12 cellular contexts compared by ENCODE assay signal in the genomic region with DNA sequence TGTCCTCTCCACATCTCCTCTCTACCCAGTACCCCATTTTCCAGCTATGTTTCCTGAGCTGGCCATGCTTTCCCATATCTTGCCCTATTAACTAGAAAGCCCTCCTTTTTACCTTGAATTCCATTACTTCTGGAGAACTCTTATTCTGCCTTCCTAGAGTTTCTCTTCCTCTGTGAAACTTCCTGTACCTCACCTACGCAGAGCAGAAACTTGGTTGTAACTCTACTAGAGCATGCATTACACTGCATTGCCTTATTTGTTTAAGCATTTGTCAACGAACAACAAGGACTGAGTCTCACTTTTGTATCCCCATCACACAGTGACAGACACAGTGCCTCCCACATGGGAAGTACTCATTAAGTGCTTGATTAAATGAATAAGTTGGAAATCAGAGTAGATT. TPM values are rescaled to one million over a fixed set of nuclear protein-coding genes. Genes with fewer than 3 reads are reported as not detected.
A peak's percentile ranks its signal among the peaks of the same experiment; 100 is the strongest.
DNase-seq lines count a peak whose midpoint lies in the region; ATAC-seq and TF ChIP-seq lines count a peak whose summit lies in the region.
"Had no signal": no experiment of that assay in that cellular context is flagged by ENCODE, and none has a peak within 500 bp of the region (broad histone marks: within the 10 kb centered on the region; RNA-seq: fewer than 3 reads in every experiment).

No MANE protein-coding gene starts in this region.

- H3K27ac ChIP-seq in breast epithelium: no peak overlapping the region
- H3K27ac ChIP-seq in gastroesophageal sphincter: peak overlapping the region in 3 of 4 donors; percentile 0 to 80 (median 34)
- peak overlapping the region; percentile 27 for H3K27ac ChIP-seq in thymus (ENCODE audit: low read depth)
- H3K27ac ChIP-seq: GM23248 had no signal

- peak; percentile 53 for ATAC-seq in HG03354 (IDR thresholded peaks at IDR 0.05; ENCODE audit: poor library complexity, severe bottlenecking, unreplicated experiment)
- no peak for ATAC-seq in gastroesophageal sphincter
- no peak for ATAC-seq in GM19023 (IDR thresholded peaks at IDR 0.05; ENCODE audit: unreplicated experiment)

- POLR2A ChIA-PET in MCF 10A (lab: Yijun Ruan, JAX): interaction anchor here (1.0 to 2.7 kb wide), 4 partner anchors 12 to 148 kb away, joined by 3 to 21 read pairs (median 6); no protein-coding TSS in a partner anchor

- H3K9me3 Mint-ChIP-seq in MCF 10A (ENCODE audit: unreplicated experiment): no peaks in the 10 kb centered on the region

- TF ChIP-seq CTCF in MCF 10A (IDR thresholded peaks at IDR 0.05; ENCODE audit: unreplicated experiment): no peak
- TF ChIP-seq CTCF in breast epithelium (IDR thresholded peaks at IDR 0.05): no peak
- no peak for TF ChIP-seq CTCF in gastroesophageal sphincter (IDR thresholded peaks at IDR 0.05)

- H3K36me3 Mint-ChIP-seq in MCF 10A (ENCODE audit: insufficient read depth, unreplicated experiment): peaks cover 44% of the 10 kb centered on the region

- H3K36me3 ChIP-seq in breast epithelium (no peaks in the 10 kb centered on the region), gastroesophageal sphincter (peaks cover 0 to 5% of the 10 kb centered on the region in 2 donors), thymus (ENCODE audit: control insufficient read depth, insufficient read depth) (no peaks in the 10 kb centered on the region)

- H3K27me3 ChIP-seq in breast epithelium (no peaks in the 10 kb centered on the region), gastroesophageal sphincter (no peaks in the 10 kb centered on the region), thymus (ENCODE audit: control insufficient read depth, insufficient read depth) (no peaks in the 10 kb centered on the region)

- H3K27ac Mint-ChIP-seq in MCF 10A (ENCODE audit: low read depth, unreplicated experiment): peak overlapping the region; percentile 0

- no peak overlapping the region for H3K4me3 ChIP-seq in breast epithelium
- no peak overlapping the region for H3K4me3 ChIP-seq in gastroesophageal sphincter
- H3K4me3 ChIP-seq in thymus (ENCODE audit: low read length): no peak overlapping the region
- H3K4me3 ChIP-seq: GM23248, PC-9 had no signal

- CTCF ChIA-PET in MCF 10A (lab: Yijun Ruan, JAX): interaction anchor here (0.8 to 2.9 kb wide), 6 partner anchors 17 to 93 kb away, joined by 3 to 11 read pairs (median 6); no protein-coding TSS in a partner anchor

- H3K27me3 Mint-ChIP-seq in MCF 10A (ENCODE audit: insufficient read depth, unreplicated experiment): no peaks in the 10 kb centered on the region

- H3K9me3 ChIP-seq in breast epithelium (no peaks in the 10 kb centered on the region), gastroesophageal sphincter (no peaks in the 10 kb centered on the region), thymus (ENCODE audit: control insufficient read depth) (no peaks in the 10 kb centered on the region)

- H3K4me3 Mint-ChIP-seq in MCF 10A (ENCODE audit: unreplicated experiment): no peak overlapping the region

- WGBS in gastroesophageal sphincter (ENCODE audit: low coverage in 1 of 2), 2 donors: 75 to 80% methylated on average over 1 to 2 of the region's 2 CpGs
- 83% methylated on average over 2 of the region's 2 CpGs for WGBS in thymus

- peaks cover 28% of the 10 kb centered on the region for H3K4me1 Mint-ChIP-seq in MCF 10A (ENCODE audit: insufficient read depth, unreplicated experiment)

- TF ChIP-seq POLR2A in breast epithelium (IDR thresholded peaks at IDR 0.05) (no peak), gastroesophageal sphincter (IDR thresholded peaks at IDR 0.05) (no peak)

- no TSS peak for BruUV-seq in MCF 10A (replicated peaks; lab: Mats Ljungman, UMichigan)

- TF ChIP-seq EP300 in gastroesophageal sphincter (IDR thresholded peaks at IDR 0.05): no peak

- H3K4me1 ChIP-seq in breast epithelium (no peaks in the 10 kb centered on the region), gastroesophageal sphincter (peaks cover 22 to 98% (median 30%) of the 10 kb centered on the region in 3 donors), thymus (ENCODE audit: control insufficient read depth, insufficient read depth, low read length) (no peaks in the 10 kb centered on the region)

- no peak for DNase-seq in MCF 10A (ENCODE audit: unreplicated experiment)
- DNase-seq in breast epithelium (ENCODE audit: low spot score in 2 of 2): no peak
- DNase-seq in stimulated activated CD4-positive, alpha-beta T cell treated with anti-CD3 and anti-CD28 coated beads, Interleukin-1b, Interleukin-23, amount 100 ng/mL, for 48 hours: no peak
- DNase-seq in cerebellum (ENCODE audit: low spot score): no peak
- DNase-seq: amniotic stem cell, GM23248, NCI-H1417 treated with DMSO at 0.1 percent for 48 hours, PC-9 had no signal

- intact Hi-C loops in MCF 10A (cut with micrococcal nuclease) (loop anchor here (5.0 kb wide), 1 partner anchor 48 kb away; no protein-coding TSS in a partner anchor), breast epithelium (cut with DNase I; ENCODE audit: low total_unique reads) (no loop called here)

RNA-seq across cellular contexts. Expression of gene VCL, which starts 36.4 kb away (rescaled TPM):
- total RNA-seq in MCF 10A (2022): 90.2 and 90.9 TPM in 2 replicates
- total RNA-seq in breast epithelium: 10 to 100 TPM; 73.1 to 95.0 (median 77.6) TPM
- total RNA-seq in gastroesophageal sphincter: 100 to 1,000 TPM; 433 to 615 (median 440) TPM
- polyA plus RNA-seq in thymus: 15.4 TPM
- total RNA-seq in cerebellum: 23.0 TPM

Comparison
In these comparisons a context has a peak if more than half of its experiments do, and no peak if none do; other contexts are left out.
1. H3K27ac ChIP-seq: peak in gastroesophageal sphincter (3 of 4) and thymus (single experiment); none in breast epithelium (0 of 2).